25 cellular contexts compared by ENCODE assay signal in genomic region chr20:55761787-55762186, GRCh38.
"Had no signal": no experiment of that assay in that cellular context is flagged by ENCODE, and none has a peak within 500 bp of the region (broad histone marks: within the 10 kb centered on the region; RNA-seq: fewer than 3 reads in every experiment).

No MANE protein-coding gene starts in this region.

- H3K4me3 ChIP-seq: colonic mucosa, coronary artery, dorsolateral prefrontal cortex, esophagus muscularis mucosa, esophagus squamous epithelium, gastrocnemius medialis, gastroesophageal sphincter, heart left ventricle, heart right ventricle had no signal

- H3K9me3 ChIP-seq: colonic mucosa, esophagus muscularis mucosa, gastrocnemius medialis, gastroesophageal sphincter had no signal

- H3K27me3 Mint-ChIP-seq: dendritic cell treated with granulocyte-macrophage colony-stimulating factor and Interleukin-4, amounts not matched to agents 40 ng/mL and 50 ng/mL, for 4 days; effector memory CD8-positive, alpha-beta T cell had no signal

- H3K4me1 Mint-ChIP-seq: endodermal cell had no signal

- H3K4me1 ChIP-seq: colonic mucosa, esophagus muscularis mucosa, esophagus squamous epithelium, foreskin keratinocyte, gastrocnemius medialis, gastroesophageal sphincter, heart left ventricle, heart right ventricle had no signal

- H3K4me3 Mint-ChIP-seq: dendritic cell treated with granulocyte-macrophage colony-stimulating factor and Interleukin-4, amounts not matched to agents 40 ng/mL and 50 ng/mL, for 4 days; effector memory CD8-positive, alpha-beta T cell; endodermal cell had no signal

- H3K27ac ChIP-seq: colonic mucosa, coronary artery, dorsolateral prefrontal cortex, epithelial cell of prostate, esophagus muscularis mucosa, esophagus squamous epithelium, foreskin keratinocyte, gastrocnemius medialis, gastroesophageal sphincter, heart left ventricle, heart right ventricle had no signal

- DNase-seq: colonic mucosa; cortex of kidney; dermis blood vessel endothelial cell; dorsolateral prefrontal cortex; effector CD4-positive, alpha-beta T cell; effector CD8-positive, alpha-beta T cell; effector memory CD4-positive, alpha-beta T cell; effector memory CD8-positive, alpha-beta T cell; endodermal cell; erythroblast; esophagus squamous epithelium; foreskin fibroblast; foreskin keratinocyte; foreskin melanocyte; gastrocnemius medialis; glutamatergic neuron; head of caudate nucleus; heart left ventricle; heart right ventricle had no signal

- ATAC-seq: effector memory CD8-positive, alpha-beta T cell; esophagus mucosa; foreskin keratinocyte; gastrocnemius medialis; gastroesophageal sphincter; heart left ventricle; heart right ventricle had no signal

- H3K27me3 ChIP-seq: colonic mucosa, esophagus muscularis mucosa, esophagus squamous epithelium, foreskin keratinocyte, gastrocnemius medialis, gastroesophageal sphincter, heart left ventricle, heart right ventricle had no signal

- H3K27ac Mint-ChIP-seq: dendritic cell treated with granulocyte-macrophage colony-stimulating factor and Interleukin-4, amounts not matched to agents 40 ng/mL and 50 ng/mL, for 4 days; effector memory CD8-positive, alpha-beta T cell; endodermal cell had no signal

- H3K36me3 ChIP-seq: colonic mucosa, esophagus muscularis mucosa, esophagus squamous epithelium, gastrocnemius medialis, gastroesophageal sphincter, heart left ventricle, heart right ventricle had no signal
